9 cellular contexts compared by ENCODE assay signal in the genomic region with DNA sequence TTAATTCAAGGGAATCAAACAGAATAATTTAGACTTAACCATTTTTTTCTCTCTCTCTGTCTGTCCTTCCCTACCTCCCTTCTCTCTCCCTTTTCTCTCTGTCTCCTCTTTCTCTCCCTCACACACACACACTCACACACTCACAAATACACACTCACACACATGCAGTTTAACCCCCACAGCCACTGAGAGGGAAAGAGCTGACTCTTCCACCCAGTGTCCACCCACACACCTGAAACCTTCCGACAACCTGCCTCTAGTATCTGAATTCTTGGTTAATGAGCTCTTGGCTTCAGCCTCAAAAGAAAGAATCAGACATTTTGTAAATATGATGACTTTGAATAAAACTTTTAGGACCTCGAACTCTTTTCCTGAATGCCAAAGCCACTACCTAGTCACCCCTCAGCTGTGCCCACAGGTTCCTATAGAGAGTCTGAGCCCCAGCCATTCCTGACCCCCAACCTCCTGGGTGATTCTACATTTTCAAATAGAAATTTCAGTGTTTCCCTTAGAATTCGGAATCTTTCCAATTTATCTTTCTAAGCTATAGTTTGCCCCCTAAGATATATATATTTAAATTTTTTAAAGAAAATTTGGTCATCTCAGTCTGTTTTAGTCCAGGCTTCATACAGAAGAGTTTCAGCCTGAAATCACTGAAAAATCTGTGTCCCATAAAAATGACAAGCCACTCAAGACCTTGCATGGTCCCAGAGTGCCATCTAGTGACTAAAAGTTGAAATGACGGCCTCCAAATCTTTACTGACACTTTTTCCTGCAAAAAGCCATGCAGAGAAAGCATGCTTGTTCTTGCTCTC.
A peak's percentile ranks its signal among the peaks of the same experiment; 100 is the strongest.
DNase-seq lines count a peak whose midpoint lies in the region; ATAC-seq and TF ChIP-seq lines count a peak whose summit lies in the region.
"Had no signal": no experiment of that assay in that cellular context is flagged by ENCODE, and none has a peak within 500 bp of the region (broad histone marks: within the 10 kb centered on the region; RNA-seq: fewer than 3 reads in every experiment).

No MANE protein-coding gene starts in this region.

- H3K27me3 ChIP-seq in body of pancreas: no peaks in the 10 kb centered on the region
- H3K27me3 ChIP-seq in upper lobe of left lung: no peaks in the 10 kb centered on the region

- TF ChIP-seq CTCF in body of pancreas (IDR thresholded peaks at IDR 0.05): peak; percentile 38 to 83 (median 80)
- TF ChIP-seq CTCF in upper lobe of left lung (IDR thresholded peaks at IDR 0.05): peak in 4 of 6 experiments; percentile 16 to 41 (median 34)

- no peak for TF ChIP-seq EP300 in upper lobe of left lung (IDR thresholded peaks at IDR 0.05)

- intact Hi-C loops in body of pancreas (cut with DNase I): loop anchor here (10.0 kb wide), 1 partner anchor 730 kb away; no protein-coding TSS in a partner anchor

- ATAC-seq in GM18867 (IDR thresholded peaks at IDR 0.05; ENCODE audit: unreplicated experiment) (peak; percentile 55), body of pancreas (peak; percentile 56), upper lobe of left lung (ENCODE audit: low FRiP score in 2 of 2) (peak in 1 of 2 donors; percentile 48)

- H3K4me1 ChIP-seq in body of pancreas (no peaks in the 10 kb centered on the region), upper lobe of left lung (no peaks in the 10 kb centered on the region)

- DNase-seq in Caki2 (ENCODE audit: low read depth): peak; percentile 48
- DNase-seq in NCI-H2081 treated with DMSO at 0.1 percent for 48 hours (lab: John Stamatoyannopoulos, UW): peak; percentile 13
- DNase-seq in body of pancreas: peak in 1 of 4 donors; percentile 22
- peak; percentile 53 for DNase-seq in kidney tubule cell (ENCODE audit: low spot score)
- DNase-seq in upper lobe of left lung: no peak
- DNase-seq in GM19240 (ENCODE audit: insufficient read length, low spot score): no peak
- DNase-seq in activated gamma-delta T cell (lab: John Stamatoyannopoulos, UW): no peak
- DNase-seq: activated B cell treated with CpG ODN at 0.5 μM for 24 hours had no signal

- WGBS in body of pancreas, 2 donors: 21 to 22% methylated on average over 4 of the region's 4 CpGs
- 53 to 54% methylated on average over 4 of the region's 4 CpGs for WGBS in upper lobe of left lung, 2 donors

- H3K36me3 ChIP-seq in body of pancreas (replicated peaks in 1 of 2; ENCODE audit: insufficient read depth in 1 of 2, low read depth in 2 of 2) (no peaks in the 10 kb centered on the region), upper lobe of left lung (no peaks in the 10 kb centered on the region)

- no peak for TF ChIP-seq POLR2A in body of pancreas (IDR thresholded peaks at IDR 0.05)
- TF ChIP-seq POLR2A in upper lobe of left lung (IDR thresholded peaks at IDR 0.05): no peak

- in situ Hi-C loops in Caki2 (cut with HindIII; ENCODE audit: low pct_unique_long_range_greater_than_20kb, low sequenced_read_pairs): no loop called here

- H3K9me3 ChIP-seq in body of pancreas (no peaks in the 10 kb centered on the region), upper lobe of left lung (no peaks in the 10 kb centered on the region)

- H3K4me3 ChIP-seq in body of pancreas (no peak overlapping the region), upper lobe of left lung (no peak overlapping the region)

- H3K27ac ChIP-seq in body of pancreas (no peak overlapping the region), upper lobe of left lung (no peak overlapping the region)

Comparison
In these comparisons a context has a peak if more than half of its experiments do, and no peak if none do; other contexts are left out.
1. DNase-seq: peak in Caki2 (single experiment), NCI-H2081 treated with DMSO at 0.1 percent for 48 hours (single experiment) and kidney tubule cell (single experiment); none in upper lobe of left lung (0 of 2), GM19240 (single experiment) and activated gamma-delta T cell (single experiment).